ENCODE assay signal across 8 cellular contexts in the genomic region with DNA sequence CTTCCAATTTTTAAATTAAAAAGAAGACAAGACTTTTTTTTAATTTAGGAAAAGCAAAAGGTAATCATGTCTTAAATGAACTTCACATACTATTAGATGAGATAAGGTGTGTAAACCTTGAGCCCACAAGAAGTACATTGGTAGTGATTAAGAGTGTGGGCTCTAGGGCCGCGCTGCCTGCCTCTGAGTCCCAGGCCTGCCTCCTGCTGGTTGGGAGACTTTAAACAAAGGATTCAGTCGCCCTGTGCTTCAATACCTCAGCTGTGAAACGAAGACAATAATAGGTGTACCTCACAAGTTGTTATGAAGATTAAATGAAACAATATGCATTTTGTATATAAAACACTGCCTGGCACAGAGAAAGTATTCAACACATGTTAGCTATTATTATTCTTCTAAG.
DNase-seq lines count a peak whose midpoint lies in the region; ATAC-seq and TF ChIP-seq lines count a peak whose summit lies in the region.
"Had no signal": no experiment of that assay in that cellular context is flagged by ENCODE, and none has a peak within 500 bp of the region (broad histone marks: within the 10 kb centered on the region; RNA-seq: fewer than 3 reads in every experiment).

No MANE protein-coding gene starts in this region.

- no peaks in the 10 kb centered on the region for H3K27me3 ChIP-seq in HAP-1 (ENCODE audit: low read depth)
- H3K27me3 ChIP-seq in SK-N-SH (ENCODE audit: insufficient read depth), result no peaks in the 10 kb centered on the region
- no peaks in the 10 kb centered on the region for H3K27me3 ChIP-seq in gastroesophageal sphincter
- H3K27me3 ChIP-seq in subcutaneous abdominal adipose tissue (ENCODE audit: control insufficient read depth in 5 of 5, insufficient read depth in 4 of 5, low read length in 5 of 5), result no peaks in the 10 kb centered on the region

- H3K9ac ChIP-seq in SK-N-SH (no peak overlapping the region), subcutaneous abdominal adipose tissue (ENCODE audit: low read length in 5 of 5) (no peak overlapping the region)

- peak; percentile 76 to 81 for DNase-seq in HAP-1 (ENCODE audit: low spot score in 2 of 2)
- no peak for DNase-seq in SK-N-SH
- no peak for DNase-seq in DMS153 treated with DMSO at 0.1 percent for 48 hours (lab: John Stamatoyannopoulos, UW; ENCODE audit: unreplicated experiment)
- DNase-seq in AML-193 (lab: John Stamatoyannopoulos, UW), result no peak
- DNase-seq in AG20443 (ENCODE audit: low spot score), result no peak

- H3F3A ChIP-seq in SK-N-SH (replicated peaks; ENCODE audit: insufficient read depth), result peaks cover 35% of the 10 kb centered on the region

- TF ChIP-seq EP300 in SK-N-SH (IDR thresholded peaks at IDR 0.05; ENCODE audit: borderline replicate concordance in 1 of 2, low read depth in 1 of 2, low read length in 1 of 2) (no peak), gastroesophageal sphincter (IDR thresholded peaks at IDR 0.05) (no peak)

- H3K4me1 ChIP-seq in HAP-1 (peaks cover 30% of the 10 kb centered on the region), SK-N-SH (ENCODE audit: control insufficient read depth in 1 of 2, insufficient read depth in 2 of 2, low read depth in 1 of 2, low read length in 1 of 2) (peaks cover 8 to 22% of the 10 kb centered on the region in 2 experiments; a peak in 3 of 4 replicates), gastroesophageal sphincter (peaks cover 10 to 100% (median 45%) of the 10 kb centered on the region in 3 donors), subcutaneous abdominal adipose tissue (ENCODE audit: control insufficient read depth in 5 of 5, insufficient read depth in 5 of 5, low read length in 5 of 5) (peaks cover 2 to 42% (median 25%) of the 10 kb centered on the region in 5 donors)

- in situ Hi-C loops in HAP-1 (cut with MboI; ENCODE audit: low sequenced_read_pairs), result no loop called here

- TF ChIP-seq RAD21 in SK-N-SH (IDR thresholded peaks at IDR 0.05; ENCODE audit: low read length), result no peak

- no peaks in the 10 kb centered on the region for H3K36me3 ChIP-seq in HAP-1 (replicated peaks)
- H3K36me3 ChIP-seq in SK-N-SH (replicated peaks in 1 of 2; ENCODE audit: control insufficient read depth in 1 of 2, insufficient read depth in 2 of 2, low read length in 1 of 2), result peaks cover 0 to 38% of the 10 kb centered on the region in 2 experiments
- H3K36me3 ChIP-seq in gastroesophageal sphincter, result no peaks in the 10 kb centered on the region
- peaks cover 0 to 4% (median 0%) of the 10 kb centered on the region in 5 donors for H3K36me3 ChIP-seq in subcutaneous abdominal adipose tissue (ENCODE audit: control insufficient read depth in 5 of 5, insufficient read depth in 5 of 5, low read length in 5 of 5)

- TF ChIP-seq CTCF in SK-N-SH (IDR thresholded peaks at IDR 0.05), result peak; percentile 29; the same call in 1 of the 2 replicates
- TF ChIP-seq CTCF in gastroesophageal sphincter (IDR thresholded peaks at IDR 0.05), result peak in 3 of 4 experiments; percentile 34 to 57 (median 49)

- no peak for ATAC-seq in gastroesophageal sphincter
- ATAC-seq: activated T-helper 17 cell treated with anti-CD3 and anti-CD28 coated beads, Interleukin-2, amount 50 U/mL, for 72 hours had no signal

- CTCF ChIA-PET in SK-N-SH (lab: Yijun Ruan, JAX), result interaction anchor here (0.7 to 8.1 kb wide), 8 partner anchors 9 to 479 kb away, joined by 3 to 67 read pairs (median 4); no protein-coding TSS in a partner anchor

- no peak for TF ChIP-seq POLR2A in gastroesophageal sphincter (IDR thresholded peaks at IDR 0.05)

- POLR2A ChIA-PET in SK-N-SH (lab: Yijun Ruan, JAX), result interaction anchor here (0.7 kb wide), 1 partner anchor 585 kb away, joined by 3 read pairs; no protein-coding TSS in a partner anchor

- H3K9me2 ChIP-seq in SK-N-SH, result no peaks in the 10 kb centered on the region

- H3K27ac ChIP-seq in SK-N-SH (ENCODE audit: low read depth in 2 of 2, low read length in 1 of 2) (peak overlapping the region; percentile 66 to 76; a peak in 2 of 4 replicates), gastroesophageal sphincter (peak overlapping the region; percentile 77 to 100 (median 94)), subcutaneous abdominal adipose tissue (ENCODE audit: low read depth, low read length) (peak overlapping the region; percentile 73)

- H3K4me3 ChIP-seq in HAP-1 (no peak overlapping the region), SK-N-SH (ENCODE audit: low read depth in 2 of 2, low read length in 1 of 2) (no peak overlapping the region), gastroesophageal sphincter (no peak overlapping the region), subcutaneous abdominal adipose tissue (ENCODE audit: low read depth in 1 of 5, low read length in 5 of 5) (no peak overlapping the region)

- no peak overlapping the region for H3K4me2 ChIP-seq in SK-N-SH

- H3K9me3 ChIP-seq in HAP-1, result no peaks in the 10 kb centered on the region
- H3K9me3 ChIP-seq in SK-N-SH, result no peaks in the 10 kb centered on the region
- H3K9me3 ChIP-seq in gastroesophageal sphincter, result no peaks in the 10 kb centered on the region
- no peaks in the 10 kb centered on the region for H3K9me3 ChIP-seq in subcutaneous abdominal adipose tissue (ENCODE audit: control insufficient read depth in 5 of 5, low read length in 5 of 5)

- WGBS in SK-N-SH (ENCODE audit: low lambda C conversion rate), result 88% methylated on average over 4 of the region's 4 CpGs
- WGBS in gastroesophageal sphincter (ENCODE audit: low coverage in 1 of 2), 2 donors, result 35 to 44% methylated on average over 4 of the region's 4 CpGs

- H2AFZ ChIP-seq in SK-N-SH (ENCODE audit: low read depth), result no peak overlapping the region

- no peaks in the 10 kb centered on the region for H4K20me1 ChIP-seq in SK-N-SH (ENCODE audit: insufficient read depth)

- H3K79me2 ChIP-seq in SK-N-SH (ENCODE audit: insufficient read depth), result no peaks in the 10 kb centered on the region

TF ChIP-seq in SK-N-SH, 30 proteins besides CTCF, POLR2A, EP300 and RAD21:
- TF ChIP-seq, protein P1, sequence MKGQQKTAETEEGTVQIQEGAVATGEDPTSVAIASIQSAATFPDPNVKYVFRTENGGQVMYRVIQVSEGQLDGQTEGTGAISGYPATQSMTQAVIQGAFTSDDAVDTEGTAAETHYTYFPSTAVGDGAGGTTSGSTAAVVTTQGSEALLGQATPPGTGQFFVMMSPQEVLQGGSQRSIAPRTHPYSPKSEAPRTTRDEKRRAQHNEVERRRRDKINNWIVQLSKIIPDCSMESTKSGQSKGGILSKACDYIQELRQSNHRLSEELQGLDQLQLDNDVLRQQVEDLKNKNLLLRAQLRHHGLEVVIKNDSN (IDR thresholded peaks at IDR 0.05; ENCODE audit: borderline replicate concordance, low read depth), result no peak
- peak; percentile 6; the same call in 1 of the 2 replicates for TF ChIP-seq SMC3 (IDR thresholded peaks at IDR 0.05; ENCODE audit: low read depth, low read length)
TF ChIP-seq in SK-N-SH: peak in this region for 1.

Comparison
In these comparisons a context has a peak if more than half of its experiments do, and no peak if none do; other contexts are left out.
1. DNase-seq: peak in HAP-1 (2 of 2); none in SK-N-SH (single experiment), DMS153 treated with DMSO at 0.1 percent for 48 hours (single experiment), AML-193 (0 of 2) and AG20443 (single experiment).
2. Peak in every context shown above with its lines, with median percentiles within 50 percentile points of each other: H3K27ac ChIP-seq.